Comparison of ENCODE assay signal across 1 cellular context in the genomic region with DNA sequence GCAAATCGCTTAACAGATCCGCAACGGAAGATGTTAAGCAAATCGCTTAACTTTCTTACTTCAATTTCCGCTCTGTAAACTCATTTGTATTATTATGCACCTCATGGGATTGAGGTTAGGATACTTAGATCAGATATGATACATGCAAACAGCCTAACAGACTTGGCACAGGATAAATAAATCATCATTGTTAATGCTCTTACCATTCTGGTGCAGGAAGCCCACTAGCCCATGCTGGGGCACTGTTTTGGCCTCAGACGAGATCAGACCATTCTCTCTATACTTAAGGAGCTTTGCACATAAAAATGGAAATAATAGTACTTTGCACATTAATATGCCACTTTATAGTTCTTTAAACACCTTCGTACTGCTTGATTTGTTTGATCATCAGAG.
TF ChIP-seq lines count a peak whose summit lies in the region.

No MANE protein-coding gene starts in this region.

TF ChIP-seq in GM12878, 131 proteins besides CTCF, POLR2A, EP300 and RAD21:
- 0 out of 2 replicates have a peak, but pooled peaks have one; percentile 1 for TF ChIP-seq GABPA (IDR thresholded peaks at IDR 0.05; ENCODE audit: low read depth)
- no peak for TF ChIP-seq SRF (IDR thresholded peaks at IDR 0.05; ENCODE audit: low read depth in 2 of 2, low read length in 2 of 2)
- 0 out of 2 replicates have a peak, but pooled peaks have one; percentile 8 for TF ChIP-seq CBFB (IDR thresholded peaks at IDR 0.05; ENCODE audit: low read depth)
- TF ChIP-seq HDAC2 (IDR thresholded peaks at IDR 0.05): no peak
- no peak for TF ChIP-seq CEBPB (IDR thresholded peaks at IDR 0.05; ENCODE audit: borderline replicate concordance in 1 of 2, low read depth in 2 of 2, low read length in 2 of 2)
- TF ChIP-seq NR2C1 (IDR thresholded peaks at IDR 0.05): no peak
